19 cellular contexts compared by ENCODE assay signal in genomic region chr2:75321558-75321957, GRCh38.
"Had no signal": no experiment of that assay in that cellular context is flagged by ENCODE, and none has a peak within 500 bp of the region (broad histone marks: within the 10 kb centered on the region; RNA-seq: fewer than 3 reads in every experiment).

No MANE protein-coding gene starts in this region.

- H3K27me3 Mint-ChIP-seq: naive thymus-derived CD4-positive, alpha-beta T cell had no signal

- H3K4me1 ChIP-seq: ascending aorta, gastroesophageal sphincter had no signal

- H3K27ac ChIP-seq: ascending aorta, gastroesophageal sphincter, heart right ventricle, left ventricle myocardium inferior had no signal

- H3K4me3 ChIP-seq: ascending aorta, gastroesophageal sphincter, heart right ventricle, left ventricle myocardium inferior had no signal

- H3K4me1 Mint-ChIP-seq: activated naive CD4-positive, alpha-beta T cell treated with anti-CD3 and anti-CD28 coated beads, Interleukin-2, amount 50 U/mL, for 24 hours had no signal

- DNase-seq: activated CD4-positive, alpha-beta T cell treated with anti-CD3 and anti-CD28 coated beads for 1 hour; activated CD8-positive, alpha-beta memory T cell treated with anti-CD3 and anti-CD28 coated beads for 24 hours; activated CD8-positive, alpha-beta memory T cell treated with anti-CD3 and anti-CD28 coated beads, Interleukin-2, amount 50 U/mL, for 48 hours; activated effector memory CD4-positive, alpha-beta T cell treated with anti-CD3 and anti-CD28 coated beads, Interleukin-2, amount 50 U/mL, for 16 hours; activated T-cell treated with anti-CD3 and anti-CD28 coated beads, Interleukin-2, amount 50 U/mL, for 72 hours; cerebellar nuclear complex; cortex of kidney; effector CD4-positive, alpha-beta T cell; heart right ventricle; left ventricle myocardium inferior; mammary epithelial cell; naive thymus-derived CD4-positive, alpha-beta T cell; nucleus accumbens; stimulated activated CD8-positive, alpha-beta memory T cell treated with anti-CD3 and anti-CD28 coated beads, Interleukin-4, amount 100 ng/mL, for 48 hours; stimulated activated naive CD4-positive, alpha-beta T cell had no signal

- H3K27ac Mint-ChIP-seq: activated naive CD4-positive, alpha-beta T cell treated with anti-CD3 and anti-CD28 coated beads, Interleukin-2, amount 50 U/mL, for 24 hours; activated T-cell treated with anti-CD3 and anti-CD28 coated beads, Interleukin-2, amount 50 U/mL, for 72 hours; naive thymus-derived CD4-positive, alpha-beta T cell; T-helper 1 cell treated with Interleukin-12 subunit alpha and Interleukin-12 subunit beta and Interleukin-4 antibody, amounts not matched to agents 30 μg/mL and 1 μg/mL, for 36 hours had no signal

- H3K9me3 Mint-ChIP-seq: activated naive CD4-positive, alpha-beta T cell treated with anti-CD3 and anti-CD28 coated beads, Interleukin-2, amount 50 U/mL, for 24 hours; activated T-cell treated with anti-CD3 and anti-CD28 coated beads, Interleukin-2, amount 50 U/mL, for 72 hours; naive thymus-derived CD4-positive, alpha-beta T cell; T-helper 1 cell treated with Interleukin-12 subunit alpha and Interleukin-12 subunit beta and Interleukin-4 antibody, amounts not matched to agents 30 μg/mL and 1 μg/mL, for 36 hours had no signal

- H3K36me3 ChIP-seq: ascending aorta, gastroesophageal sphincter, heart right ventricle, left ventricle myocardium inferior had no signal

- H3K4me3 Mint-ChIP-seq: activated naive CD4-positive, alpha-beta T cell treated with anti-CD3 and anti-CD28 coated beads, Interleukin-2, amount 50 U/mL, for 24 hours; activated T-cell treated with anti-CD3 and anti-CD28 coated beads, Interleukin-2, amount 50 U/mL, for 72 hours; naive thymus-derived CD4-positive, alpha-beta T cell; T-helper 1 cell treated with Interleukin-12 subunit alpha and Interleukin-12 subunit beta and Interleukin-4 antibody, amounts not matched to agents 30 μg/mL and 1 μg/mL, for 36 hours had no signal

- H3K27me3 ChIP-seq: ascending aorta, gastroesophageal sphincter, heart right ventricle had no signal

- H3K9me3 ChIP-seq: ascending aorta, gastroesophageal sphincter, heart right ventricle, left ventricle myocardium inferior had no signal

- H3K36me3 Mint-ChIP-seq: activated naive CD4-positive, alpha-beta T cell treated with anti-CD3 and anti-CD28 coated beads, Interleukin-2, amount 50 U/mL, for 24 hours had no signal
